8 cellular contexts compared by ENCODE assay signal in genomic region chr16:15949210-15950166, GRCh38. TPM values are rescaled to one million over a fixed set of nuclear protein-coding genes. Genes with fewer than 3 reads are reported as not detected.
DNase-seq lines count a peak whose midpoint lies in the region; ATAC-seq and TF ChIP-seq lines count a peak whose summit lies in the region.

Gene ABCC1 (plus strand): TSS chr16:15949616. CDS start chr16:15949752, 136 bp downstream.

- H3K4me1 Mint-ChIP-seq in activated B cell treated with CpG ODN at 0.5 μM for 24 hours: peaks cover 40% of the 10 kb centered on the region
- peaks cover 44% of the 10 kb centered on the region for H3K4me1 Mint-ChIP-seq in central memory CD8-positive, alpha-beta T cell

- peaks cover 38% of the 10 kb centered on the region for H4K20me1 ChIP-seq in BLaER1

- peak; percentile 64 for ATAC-seq in GM19372 (IDR thresholded peaks at IDR 0.05; ENCODE audit: low read depth, unreplicated experiment)
- peak; percentile 80 for ATAC-seq in activated B cell treated with CpG ODN at 0.5 μM for 24 hours (ENCODE audit: low read depth)
- ATAC-seq in central memory CD8-positive, alpha-beta T cell (replicated peaks; ENCODE audit: extremely low read depth, poor library complexity, severe bottlenecking): peak; percentile 72

- intact Hi-C loops in activated B cell treated with CpG ODN at 0.5 μM for 24 hours (cut with micrococcal nuclease): loop anchor here (1.0 kb wide), 3 partner anchors 12 to 61 kb away; partner anchors contain the start of gene CEP20

- H3K27ac Mint-ChIP-seq in activated B cell treated with CpG ODN at 0.5 μM for 24 hours: peak within 1 kb of the TSS; percentile 91
- H3K27ac Mint-ChIP-seq in central memory CD8-positive, alpha-beta T cell (ENCODE audit: low read depth): peak within 1 kb of the TSS; percentile 94

- H3K9ac ChIP-seq in BLaER1: peak within 1 kb of the TSS; percentile 98

- POLR2A ChIA-PET in activated B cell treated with CpG ODN at 0.5 μM for 24 hours (lab: Charles Lee): interaction anchor here (0.9 to 2.8 kb wide), 5 partner anchors 9 to 62 kb away, joined by 4 to 25 read pairs (median 9); partner anchors contain the start of gene CEP20

- DNase-seq in activated B cell treated with CpG ODN at 0.5 μM for 24 hours (peak; percentile 53), left kidney (ENCODE audit: low read depth, low spot score) (peak; percentile 77), COLO829 (ENCODE audit: low spot score) (no peak)
- DNase-seq in central memory CD8-positive, alpha-beta T cell (ENCODE audit: low spot score in 2 of 2): peak; percentile 26 to 40
- DNase-seq in stimulated activated CD4-positive, alpha-beta T cell treated with anti-CD3 and anti-CD28 coated beads, Interleukin-4, amount 100 ng/mL, for 1 hour: peak; percentile 63

- peak within 1 kb of the TSS; percentile 97 for H3K27ac ChIP-seq in BLaER1

- TF ChIP-seq EP300 in Ishikawa (IDR thresholded peaks at IDR 0.05; ENCODE audit: borderline replicate concordance): no peak

- peaks cover 5% of the 10 kb centered on the region for H3K36me3 Mint-ChIP-seq in activated B cell treated with CpG ODN at 0.5 μM for 24 hours (ENCODE audit: low read depth)
- peaks cover 13% of the 10 kb centered on the region for H3K36me3 Mint-ChIP-seq in central memory CD8-positive, alpha-beta T cell (ENCODE audit: insufficient read depth)

- peaks cover 4% of the 10 kb centered on the region; the same call in 1 of the 2 replicates for H3K36me3 ChIP-seq in BLaER1

- H3K4me2 ChIP-seq in BLaER1: peak within 1 kb of the TSS; percentile 95

- no peaks in the 10 kb centered on the region for H3K9me3 Mint-ChIP-seq in activated B cell treated with CpG ODN at 0.5 μM for 24 hours
- no peaks in the 10 kb centered on the region for H3K9me3 Mint-ChIP-seq in central memory CD8-positive, alpha-beta T cell

- H3K4me3 Mint-ChIP-seq in activated B cell treated with CpG ODN at 0.5 μM for 24 hours: peak within 1 kb of the TSS; percentile 93
- peak within 1 kb of the TSS; percentile 94 for H3K4me3 Mint-ChIP-seq in central memory CD8-positive, alpha-beta T cell

- CTCF ChIA-PET in activated B cell treated with CpG ODN at 0.5 μM for 24 hours (lab: Charles Lee): interaction anchor here (0.5 kb wide), 1 partner anchor 63 kb away, joined by 3 read pairs; no protein-coding TSS in a partner anchor

- peak within 1 kb of the TSS; percentile 100 for H3K4me3 ChIP-seq in BLaER1

- no peaks in the 10 kb centered on the region for H3K9me3 ChIP-seq in BLaER1

- no peaks in the 10 kb centered on the region for H3K27me3 Mint-ChIP-seq in activated B cell treated with CpG ODN at 0.5 μM for 24 hours
- no peaks in the 10 kb centered on the region for H3K27me3 Mint-ChIP-seq in central memory CD8-positive, alpha-beta T cell

- no peak for TF ChIP-seq CTCF in activated B cell treated with CpG ODN at 0.5 μM for 24 hours (IDR thresholded peaks at IDR 0.05)

- peaks cover 40% of the 10 kb centered on the region for H3K4me1 ChIP-seq in BLaER1

- TF ChIP-seq RAD21 in Ishikawa (IDR thresholded peaks at IDR 0.05; ENCODE audit: low read depth): no peak

- H3K27me3 ChIP-seq in BLaER1: no peaks in the 10 kb centered on the region

TF ChIP-seq in Ishikawa, 13 proteins besides CTCF, POLR2A, EP300 and RAD21:
- TF ChIP-seq CEBPB (IDR thresholded peaks at IDR 0.05) (no peak), TAF1 (IDR thresholded peaks at IDR 0.05; ENCODE audit: low read depth) (peak; percentile 54; the same call in 1 of the 2 replicates), MAX (IDR thresholded peaks at IDR 0.05) (no peak), EGR1 (IDR thresholded peaks at IDR 0.05) (no peak), ZBTB7A (IDR thresholded peaks at IDR 0.05; ENCODE audit: low read depth) (peak; percentile 56; the same call in 1 of the 2 replicates), YY1 (IDR thresholded peaks at IDR 0.05; ENCODE audit: low read depth) (no peak)

RNA-seq across cellular contexts. Expression of gene ABCC1, which starts in this region (rescaled TPM):
- total RNA-seq in activated B cell treated with CpG ODN at 0.5 μM for 24 hours: 46.5 and 49.8 TPM in 2 replicates
